ENCODE assay signal across 15 cellular contexts in genomic region chr3:100966049-100966471, GRCh38. TPM values are rescaled to one million over a fixed set of nuclear protein-coding genes. Genes with fewer than 3 reads are reported as not detected.
"Had no signal": no experiment of that assay in that cellular context is flagged by ENCODE, and none has a peak within 500 bp of the region (broad histone marks: within the 10 kb centered on the region; RNA-seq: fewer than 3 reads in every experiment).

No MANE protein-coding gene starts in this region.

- H3K9ac ChIP-seq: neural progenitor cell had no signal

- H3K4me1 Mint-ChIP-seq: activated B cell treated with CpG ODN at 0.5 μM for 24 hours; activated CD4-positive, alpha-beta T cell treated with anti-CD3 and anti-CD28 coated beads, Interleukin-2, amount 10 ng/mL, durations not matched to agents 24 days and 14 days; mesothelial cell of epicardium; neural progenitor cell had no signal

- H3K36me3 Mint-ChIP-seq: mesothelial cell of epicardium, neural progenitor cell had no signal

- H3K27ac ChIP-seq: ascending aorta, epithelial cell of prostate, neural progenitor cell, psoas muscle, tibial artery had no signal

- H2AFZ ChIP-seq: neural progenitor cell had no signal

- H3K4me3 Mint-ChIP-seq: activated B cell treated with CpG ODN at 0.5 μM for 24 hours; activated CD4-positive, alpha-beta T cell treated with anti-CD3 and anti-CD28 coated beads, Interleukin-2, amount 10 ng/mL, durations not matched to agents 24 days and 14 days; activated CD8-positive, alpha-beta T cell treated with anti-CD3 and anti-CD28 coated beads, Interleukin-2, amount 10 ng/mL, durations not matched to agents 7 days and 5 days; mesothelial cell of epicardium; neural progenitor cell; T-helper 2 cell treated with Interferon-gamma antibody and Interleukin-4, amounts not matched to agents 5 μg/mL and 100 μg/mL, for 36 hours had no signal

- H3K9me3 ChIP-seq: psoas muscle, uterus had no signal

- H3K9me3 Mint-ChIP-seq: activated CD4-positive, alpha-beta T cell treated with anti-CD3 and anti-CD28 coated beads, Interleukin-2, amount 10 ng/mL, durations not matched to agents 24 days and 14 days; neural progenitor cell had no signal

- H3K36me3 ChIP-seq: ascending aorta, neural progenitor cell, tibial artery, uterus had no signal

- H3K27me3 Mint-ChIP-seq: activated B cell treated with CpG ODN at 0.5 μM for 24 hours; activated CD4-positive, alpha-beta T cell treated with anti-CD3 and anti-CD28 coated beads, Interleukin-2, amount 10 ng/mL, durations not matched to agents 24 days and 14 days had no signal

- H3K27ac Mint-ChIP-seq: activated B cell treated with CpG ODN at 0.5 μM for 24 hours; activated CD4-positive, alpha-beta T cell treated with anti-CD3 and anti-CD28 coated beads, Interleukin-2, amount 10 ng/mL, durations not matched to agents 24 days and 14 days; activated CD8-positive, alpha-beta T cell treated with anti-CD3 and anti-CD28 coated beads, Interleukin-2, amount 10 ng/mL, durations not matched to agents 7 days and 5 days; mesothelial cell of epicardium; neural progenitor cell; T-helper 2 cell treated with Interferon-gamma antibody and Interleukin-4, amounts not matched to agents 5 μg/mL and 100 μg/mL, for 36 hours had no signal

- H3K4me1 ChIP-seq: ascending aorta, neural progenitor cell, psoas muscle, uterus had no signal

- ATAC-seq: activated CD8-positive, alpha-beta T cell treated with anti-CD3 and anti-CD28 coated beads, Interleukin-2, amount 10 ng/mL, durations not matched to agents 7 days and 5 days; psoas muscle; sciatic nerve had no signal

- H3K27me3 ChIP-seq: ascending aorta, neural progenitor cell, tibial artery, uterus had no signal

- H3K4me2 ChIP-seq: neural progenitor cell had no signal

- DNase-seq: activated B cell treated with CpG ODN at 0.5 μM for 24 hours; activated CD4-positive, alpha-beta T cell treated with anti-CD3 and anti-CD28 coated beads, Interleukin-2, amount 10 ng/mL, durations not matched to agents 24 days and 14 days; activated CD8-positive, alpha-beta T cell treated with anti-CD3 and anti-CD28 coated beads, Interleukin-2, amount 10 ng/mL, durations not matched to agents 7 days and 5 days; activated naive CD4-positive, alpha-beta T cell; hippocampal formation; psoas muscle; stimulated activated CD4-positive, alpha-beta T cell treated with anti-CD3 and anti-CD28 coated beads, Interleukin-2, amount 100 ng/mL, for 24 hours; tibial artery; uterus had no signal

- H3K4me3 ChIP-seq: ascending aorta, neural progenitor cell, psoas muscle, tibial artery, uterus had no signal

RNA-seq across cellular contexts. Expression of gene ABI3BP, which starts 27.2 kb away (rescaled TPM):
- total RNA-seq: activated B cell treated with CpG ODN at 0.5 μM for 24 hours; activated CD4-positive, alpha-beta T cell treated with anti-CD3 and anti-CD28 coated beads, Interleukin-2, amount 10 ng/mL, durations not matched to agents 24 days and 14 days had no signal
